Comparison of ENCODE assay signal across 8 cellular contexts in the genomic region with DNA sequence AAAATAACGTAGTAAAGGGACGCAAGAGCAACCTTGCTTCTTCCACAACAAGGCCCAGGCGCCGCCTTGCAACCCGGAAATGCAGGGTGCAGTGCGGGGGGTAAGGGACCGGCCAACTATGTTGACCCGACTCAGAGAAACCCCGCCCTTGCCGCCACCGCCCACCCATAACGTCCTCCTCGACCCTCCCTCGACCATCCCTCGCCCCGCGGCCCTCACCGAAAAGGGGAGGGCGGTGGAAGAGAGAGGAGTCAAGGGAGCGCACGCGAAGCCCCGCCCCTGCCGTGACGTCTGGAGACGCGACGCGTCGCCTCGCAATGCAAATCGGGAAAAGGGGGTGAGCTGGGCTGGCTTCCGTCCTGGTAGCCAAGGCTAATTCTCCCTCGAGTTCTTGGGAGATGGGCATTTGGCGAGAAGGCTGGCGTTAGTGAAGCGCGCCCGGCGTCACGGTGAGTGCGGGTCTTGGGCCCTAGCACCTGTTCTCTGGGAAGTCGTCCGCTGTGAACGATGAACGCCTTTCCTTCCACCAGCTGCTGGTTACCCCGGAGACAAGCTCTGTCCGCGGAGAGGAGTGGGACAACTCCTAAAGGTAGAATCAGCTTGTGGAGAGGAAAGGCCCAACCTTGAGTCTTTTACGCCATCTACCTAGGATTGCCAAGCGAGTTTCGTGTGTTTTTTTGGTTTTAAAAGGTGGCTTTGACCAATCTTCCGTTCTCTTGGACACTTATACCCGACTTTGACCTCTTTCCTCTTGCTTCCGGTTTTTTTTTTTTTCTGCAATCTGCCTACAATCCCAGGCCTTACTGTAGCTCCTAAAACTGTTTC. TPM values are rescaled to one million over a fixed set of nuclear protein-coding genes. Genes with fewer than 3 reads are reported as not detected.
DNase-seq lines count a peak whose midpoint lies in the region; ATAC-seq and TF ChIP-seq lines count a peak whose summit lies in the region.

A gene (plus strand): TSS at position 340 of the 825 bp plus-strand sequence. CDS start 14,669 bp downstream, outside the sequence.

- no peak for TF ChIP-seq CTCF in spleen (IDR thresholded peaks at IDR 0.05 in 8 of 11, conservative IDR thresholded peaks at IDR 0.05 in 3 of 11)

- TF ChIP-seq POLR2A in spleen (IDR thresholded peaks at IDR 0.05): peak; percentile 80 to 85 (median 82)

- peaks cover 0 to 25% (median 0%) of the 10 kb centered on the region in 6 donors for H3K36me3 ChIP-seq in spleen

- peaks cover 13 to 55% (median 46%) of the 10 kb centered on the region in 6 donors for H3K4me1 ChIP-seq in spleen

- H3K27me3 ChIP-seq in spleen (replicated peaks in 1 of 7): no peaks in the 10 kb centered on the region

- intact Hi-C loops in spleen (cut with DNase I; ENCODE audit: low total_unique reads): loop anchor here (10.0 kb wide), 1 partner anchor 69 kb away; a partner anchor contains a TSS

- peak within 1 kb of the TSS; percentile 86 to 98 (median 94) for H3K27ac ChIP-seq in spleen

- peak; percentile 93 for ATAC-seq in GM19023 (IDR thresholded peaks at IDR 0.05; ENCODE audit: unreplicated experiment)
- ATAC-seq in HG03280 (IDR thresholded peaks at IDR 0.05; ENCODE audit: unreplicated experiment): peak; percentile 95

- H3K9me3 ChIP-seq in spleen: no peaks in the 10 kb centered on the region

- 0% methylated on average over 24 to 55 of the region's 55 CpGs for WGBS in spleen, 5 donors

- peak within 1 kb of the TSS; percentile 68 to 93 (median 80) for H3K4me3 ChIP-seq in spleen

- DNase-seq in AG08396 (ENCODE audit: low spot score): peak; percentile 92
- DNase-seq in NCI-H345 treated with DMSO at 0.1 percent for 48 hours (lab: John Stamatoyannopoulos, UW; ENCODE audit: unreplicated experiment): peak; percentile 68
- DNase-seq in activated CD4-positive, CD25-positive, alpha-beta regulatory T cell (lab: John Stamatoyannopoulos, UW): peak; percentile 82 to 88 (median 83)
- peak; percentile 90 for DNase-seq in central memory CD4-positive, alpha-beta T cell
- DNase-seq in inferior parietal cortex (ENCODE audit: extremely low spot score): peak; percentile 98
- peak; percentile 99 for DNase-seq in spleen

RNA-seq across cellular contexts. Expression of the gene that starts here (rescaled TPM):
- 10 to 100 TPM; 70.3 to 95.6 (median 78.0) TPM for total RNA-seq in spleen
- polyA plus RNA-seq in spleen: 10 to 100 TPM; 13.4 to 24.5 (median 18.3) TPM

Comparison
In these comparisons a context has a peak if more than half of its experiments do, and no peak if none do; other contexts are left out.
1. Peak in every context shown above with its lines: DNase-seq, ATAC-seq, H3K4me3 ChIP-seq and H3K27ac ChIP-seq.